In the genomic region with DNA sequence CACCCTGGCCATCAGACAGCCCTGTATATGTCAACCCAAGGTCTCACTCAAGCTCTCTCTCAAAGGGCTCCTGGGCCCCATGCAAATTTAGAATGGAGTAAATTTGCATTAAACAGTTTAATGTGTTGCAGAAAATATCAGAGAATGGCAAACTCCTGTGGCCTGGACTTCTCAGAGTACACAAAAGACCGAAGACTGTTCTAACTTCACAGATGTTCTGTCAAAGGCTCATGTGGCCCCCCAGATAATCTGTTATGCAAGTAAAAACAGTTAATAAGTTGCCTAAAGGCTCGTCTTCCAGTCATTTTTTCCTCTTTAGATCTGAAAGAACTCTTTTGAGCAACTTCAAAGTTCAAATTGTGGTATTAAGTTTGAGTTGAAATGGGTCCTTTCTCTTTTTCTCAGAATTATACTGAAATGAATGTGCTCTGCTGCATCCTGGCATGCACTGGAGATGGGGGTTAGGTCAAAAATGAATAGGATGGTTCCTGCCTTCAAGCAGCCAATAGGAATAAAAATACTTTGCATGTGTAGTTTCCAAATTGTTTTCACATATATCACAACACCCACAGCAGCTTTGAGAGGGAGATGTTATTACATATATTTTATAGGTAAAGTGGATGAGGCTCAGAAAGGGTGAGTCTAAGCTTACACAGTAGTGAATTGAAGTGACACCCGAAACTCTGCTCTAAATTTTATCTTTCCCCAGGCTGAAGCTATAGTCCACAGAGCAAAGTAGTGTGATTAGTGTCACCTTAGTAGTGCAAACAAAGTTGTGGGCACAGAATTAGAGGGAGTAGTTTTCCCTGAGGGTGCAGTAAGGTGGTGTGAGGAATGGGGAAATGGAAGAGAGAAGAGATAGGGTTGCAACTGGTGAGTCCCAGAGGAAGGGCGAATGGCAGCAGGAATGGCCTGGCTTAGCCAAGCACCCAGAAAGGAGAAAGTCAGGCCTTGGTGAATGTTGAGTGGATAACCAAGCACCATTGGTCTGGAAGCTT, we compare ENCODE assay signal across 12 cellular contexts.
DNase-seq lines count a peak whose midpoint lies in the region; ATAC-seq and TF ChIP-seq lines count a peak whose summit lies in the region.
"Had no signal": no experiment of that assay in that cellular context is flagged by ENCODE, and none has a peak within 500 bp of the region (broad histone marks: within the 10 kb centered on the region; RNA-seq: fewer than 3 reads in every experiment).

No MANE protein-coding gene starts in this region.

- no peak overlapping the region for H3K4me3 Mint-ChIP-seq in WTC11
- H3K4me3 Mint-ChIP-seq in stimulated activated naive CD8-positive, alpha-beta T cell treated with anti-CD3 and anti-CD28 coated beads, Interleukin-15, Interleukin-2, amounts not matched to agents 100 ng/mL and 50 ng/mL, for 24 hours = peak overlapping the region; percentile 8
- no peak overlapping the region for H3K4me3 Mint-ChIP-seq in MCF 10A (ENCODE audit: unreplicated experiment)

- CTCF ChIA-PET in WTC11 (lab: Charles Lee) = interaction anchor here (1.4 kb wide), 1 partner anchor 70 kb away, joined by 5 read pairs; no protein-coding TSS in a partner anchor
- CTCF ChIA-PET in MCF 10A (lab: Yijun Ruan, JAX) = interaction anchor here (0.6 to 0.9 kb wide), 3 partner anchors 17 to 454 kb away, joined by 3 to 4 read pairs (median 3); no protein-coding TSS in a partner anchor

- intact Hi-C loops in MCF 10A (cut with micrococcal nuclease) = no loop called here

- POLR2A ChIA-PET in WTC11 (lab: Charles Lee) (no interaction called here), MCF 10A (lab: Yijun Ruan, JAX) (no interaction called here)

- H3K27ac Mint-ChIP-seq in WTC11 (no peak overlapping the region), MCF 10A (ENCODE audit: low read depth, unreplicated experiment) (no peak overlapping the region)
- peak overlapping the region; percentile 65 for H3K27ac Mint-ChIP-seq in stimulated activated naive CD8-positive, alpha-beta T cell treated with anti-CD3 and anti-CD28 coated beads, Interleukin-15, Interleukin-2, amounts not matched to agents 100 ng/mL and 50 ng/mL, for 24 hours
- H3K27ac Mint-ChIP-seq: progenitor cell of endocrine pancreas had no signal

- no TSS peak for BruUV-seq in MCF 10A (replicated peaks; lab: Mats Ljungman, UMichigan)

- no peaks in the 10 kb centered on the region; the same call in 1 of the 2 replicates for H3K27me3 Mint-ChIP-seq in WTC11 (ENCODE audit: low read depth)
- peaks cover 10% of the 10 kb centered on the region for H3K27me3 Mint-ChIP-seq in stimulated activated naive CD8-positive, alpha-beta T cell treated with anti-CD3 and anti-CD28 coated beads, Interleukin-15, Interleukin-2, amounts not matched to agents 100 ng/mL and 50 ng/mL, for 24 hours
- no peaks in the 10 kb centered on the region for H3K27me3 Mint-ChIP-seq in MCF 10A (ENCODE audit: insufficient read depth, unreplicated experiment)
- H3K27me3 Mint-ChIP-seq: progenitor cell of endocrine pancreas had no signal

- H3K36me3 Mint-ChIP-seq in WTC11 = no peaks in the 10 kb centered on the region
- H3K36me3 Mint-ChIP-seq in stimulated activated naive CD8-positive, alpha-beta T cell treated with anti-CD3 and anti-CD28 coated beads, Interleukin-15, Interleukin-2, amounts not matched to agents 100 ng/mL and 50 ng/mL, for 24 hours (ENCODE audit: low read depth) = no peaks in the 10 kb centered on the region
- H3K36me3 Mint-ChIP-seq in MCF 10A (ENCODE audit: insufficient read depth, unreplicated experiment) = no peaks in the 10 kb centered on the region

- H3K4me1 Mint-ChIP-seq in WTC11 (peaks cover 31% of the 10 kb centered on the region), MCF 10A (ENCODE audit: insufficient read depth, unreplicated experiment) (no peaks in the 10 kb centered on the region)
- peaks cover 35% of the 10 kb centered on the region for H3K4me1 Mint-ChIP-seq in stimulated activated naive CD8-positive, alpha-beta T cell treated with anti-CD3 and anti-CD28 coated beads, Interleukin-15, Interleukin-2, amounts not matched to agents 100 ng/mL and 50 ng/mL, for 24 hours (ENCODE audit: low read depth)

- H3K9me3 Mint-ChIP-seq in WTC11 = no peaks in the 10 kb centered on the region
- no peaks in the 10 kb centered on the region for H3K9me3 Mint-ChIP-seq in stimulated activated naive CD8-positive, alpha-beta T cell treated with anti-CD3 and anti-CD28 coated beads, Interleukin-15, Interleukin-2, amounts not matched to agents 100 ng/mL and 50 ng/mL, for 24 hours
- no peaks in the 10 kb centered on the region for H3K9me3 Mint-ChIP-seq in MCF 10A (ENCODE audit: unreplicated experiment)

- ATAC-seq in HG02759 (IDR thresholded peaks at IDR 0.05; ENCODE audit: unreplicated experiment) = peak; percentile 79
- ATAC-seq in WTC11 = peak; percentile 22; the same call in 1 of the 2 replicates
- ATAC-seq: Panc1 had no signal

- TF ChIP-seq CTCF in WTC11 (IDR thresholded peaks at IDR 0.05) = no peak
- TF ChIP-seq CTCF in MCF 10A (IDR thresholded peaks at IDR 0.05; ENCODE audit: unreplicated experiment) = no peak

- peak; percentile 47 for DNase-seq in stimulated activated CD4-positive, alpha-beta T cell treated with anti-CD3 and anti-CD28 coated beads, Interleukin-15, amount 100 ng/mL, for 24 hours
- DNase-seq in stimulated activated CD4-positive, alpha-beta T cell treated with anti-CD3 and anti-CD28 coated beads, Interleukin-12 subunit alpha, Interleukin-12 subunit beta, amount 100 ng/mL, for 4 hours = no peak
- DNase-seq in WTC11 (ENCODE audit: low spot score) = no peak
- no peak for DNase-seq in MCF 10A (ENCODE audit: unreplicated experiment)
- no peak for DNase-seq in NCI-H2081 treated with DMSO at 0.1 percent for 48 hours (lab: John Stamatoyannopoulos, UW)
- no peak for DNase-seq in T-helper 9 cell
- DNase-seq: activated CD8-positive, alpha-beta memory T cell treated with anti-CD3 and anti-CD28 coated beads, Interleukin-2, amount 50 U/mL, for 48 hours; effector CD8-positive, alpha-beta T cell had no signal

TF ChIP-seq in WTC11, 78 proteins besides CTCF, POLR2A, EP300 and RAD21 (continues in another document):
- TF ChIP-seq GTF2I (CRISPR knock-in tag; conservative IDR thresholded peaks at IDR 0.05) (no peak), CREM (CRISPR knock-in tag; IDR thresholded peaks at IDR 0.05) (no peak), FOXP1 (CRISPR knock-in tag; IDR thresholded peaks at IDR 0.05; ENCODE audit: borderline replicate concordance) (no peak), SMAD4 (CRISPR knock-in tag; IDR thresholded peaks at IDR 0.05) (no peak), FOXJ3 (CRISPR knock-in tag; IDR thresholded peaks at IDR 0.05; ENCODE audit: borderline replicate concordance) (no peak), ZNF416 (CRISPR knock-in tag; IDR thresholded peaks at IDR 0.05) (no peak), OVOL2 (CRISPR knock-in tag; IDR thresholded peaks at IDR 0.05; ENCODE audit: borderline replicate concordance) (no peak), ZNF232 (CRISPR knock-in tag; IDR thresholded peaks at IDR 0.05) (no peak), JAZF1 (CRISPR knock-in tag; IDR thresholded peaks at IDR 0.05) (no peak), ZNF396 (CRISPR knock-in tag; IDR thresholded peaks at IDR 0.05; ENCODE audit: borderline replicate concordance) (no peak), CREB1 (CRISPR knock-in tag; IDR thresholded peaks at IDR 0.05) (no peak)
- TF ChIP-seq, protein P1, sequence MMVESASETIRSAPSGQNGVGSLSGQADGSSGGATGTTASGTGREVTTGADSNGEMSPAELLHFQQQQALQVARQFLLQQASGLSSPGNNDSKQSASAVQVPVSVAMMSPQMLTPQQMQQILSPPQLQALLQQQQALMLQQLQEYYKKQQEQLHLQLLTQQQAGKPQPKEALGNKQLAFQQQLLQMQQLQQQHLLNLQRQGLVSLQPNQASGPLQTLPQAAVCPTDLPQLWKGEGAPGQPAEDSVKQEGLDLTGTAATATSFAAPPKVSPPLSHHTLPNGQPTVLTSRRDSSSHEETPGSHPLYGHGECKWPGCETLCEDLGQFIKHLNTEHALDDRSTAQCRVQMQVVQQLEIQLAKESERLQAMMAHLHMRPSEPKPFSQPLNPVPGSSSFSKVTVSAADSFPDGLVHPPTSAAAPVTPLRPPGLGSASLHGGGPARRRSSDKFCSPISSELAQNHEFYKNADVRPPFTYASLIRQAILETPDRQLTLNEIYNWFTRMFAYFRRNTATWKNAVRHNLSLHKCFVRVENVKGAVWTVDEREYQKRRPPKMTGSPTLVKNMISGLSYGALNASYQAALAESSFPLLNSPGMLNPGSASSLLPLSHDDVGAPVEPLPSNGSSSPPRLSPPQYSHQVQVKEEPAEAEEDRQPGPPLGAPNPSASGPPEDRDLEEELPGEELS (CRISPR knock-in tag; IDR thresholded peaks at IDR 0.05) = no peak
- TF ChIP-seq, protein P2, sequence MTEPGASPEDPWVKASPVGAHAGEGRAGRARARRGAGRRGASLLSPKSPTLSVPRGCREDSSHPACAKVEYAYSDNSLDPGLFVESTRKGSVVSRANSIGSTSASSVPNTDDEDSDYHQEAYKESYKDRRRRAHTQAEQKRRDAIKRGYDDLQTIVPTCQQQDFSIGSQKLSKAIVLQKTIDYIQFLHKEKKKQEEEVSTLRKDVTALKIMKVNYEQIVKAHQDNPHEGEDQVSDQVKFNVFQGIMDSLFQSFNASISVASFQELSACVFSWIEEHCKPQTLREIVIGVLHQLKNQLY (CRISPR knock-in tag; IDR thresholded peaks at IDR 0.05) = no peak
- TF ChIP-seq, protein P3, sequence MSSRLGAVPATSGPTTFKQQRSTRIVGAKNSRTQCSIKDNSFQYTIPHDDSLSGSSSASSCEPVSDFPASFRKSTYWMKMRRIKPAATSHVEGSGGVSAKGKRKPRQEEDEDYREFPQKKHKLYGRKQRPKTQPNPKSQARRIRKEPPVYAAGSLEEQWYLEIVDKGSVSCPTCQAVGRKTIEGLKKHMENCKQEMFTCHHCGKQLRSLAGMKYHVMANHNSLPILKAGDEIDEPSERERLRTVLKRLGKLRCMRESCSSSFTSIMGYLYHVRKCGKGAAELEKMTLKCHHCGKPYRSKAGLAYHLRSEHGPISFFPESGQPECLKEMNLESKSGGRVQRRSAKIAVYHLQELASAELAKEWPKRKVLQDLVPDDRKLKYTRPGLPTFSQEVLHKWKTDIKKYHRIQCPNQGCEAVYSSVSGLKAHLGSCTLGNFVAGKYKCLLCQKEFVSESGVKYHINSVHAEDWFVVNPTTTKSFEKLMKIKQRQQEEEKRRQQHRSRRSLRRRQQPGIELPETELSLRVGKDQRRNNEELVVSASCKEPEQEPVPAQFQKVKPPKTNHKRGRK (CRISPR knock-in tag; IDR thresholded peaks at IDR 0.05; ENCODE audit: borderline replicate concordance) = no peak
